In genomic region chr7:33905389-33906032, GRCh38 we compare ENCODE assay signal across 8 cellular contexts. TPM values are rescaled to one million over a fixed set of nuclear protein-coding genes. Genes with fewer than 3 reads are reported as not detected.
DNase-seq lines count a peak whose midpoint lies in the region; ATAC-seq, FAIRE-seq and TF ChIP-seq lines count a peak whose summit lies in the region.

TSS of gene BMPER (plus strand) at chr7:33905539. CDS start at chr7:33905614, 75 bp downstream.

- peaks cover 42% of the 10 kb centered on the region for H3K79me2 ChIP-seq in GM23248 (ENCODE audit: insufficient read depth)

- H3K9ac ChIP-seq in GM23248 (peak within 1 kb of the TSS; percentile 87), duodenal mucosa (ENCODE audit: low read depth in 1 of 2, low read length in 2 of 2) (peak within 1 kb of the TSS in 1 of 2 donors; percentile 43)

- intact Hi-C loops in Panc1 (cut with micrococcal nuclease; ENCODE audit: unreplicated experiment) (loop anchor here (10.0 kb wide), 1 partner anchor 661 kb away; no protein-coding TSS in a partner anchor), testis (cut with DNase I; ENCODE audit: low total_unique reads) (no loop called here)

- peak within 1 kb of the TSS; percentile 87 for H2AFZ ChIP-seq in GM23248

- H3K27me3 ChIP-seq in GM23248 (replicated peaks; ENCODE audit: insufficient read depth), result no peaks in the 10 kb centered on the region
- peaks cover 66% of the 10 kb centered on the region for H3K27me3 ChIP-seq in Panc1 (ENCODE audit: control insufficient read depth, insufficient read depth, low read length)
- H3K27me3 ChIP-seq in duodenal mucosa (ENCODE audit: control insufficient read depth in 1 of 2, insufficient read depth in 2 of 2, low read length in 2 of 2), result peaks cover 28 to 54% of the 10 kb centered on the region in 2 donors
- H3K27me3 ChIP-seq in lung (ENCODE audit: control insufficient read depth, insufficient read depth), result no peaks in the 10 kb centered on the region
- no peaks in the 10 kb centered on the region for H3K27me3 ChIP-seq in testis

- H3K27ac ChIP-seq in A549, result peak within 1 kb of the TSS; percentile 87 to 95
- peak within 1 kb of the TSS; percentile 79 for H3K27ac ChIP-seq in GM23248
- H3K27ac ChIP-seq in Panc1 (ENCODE audit: low read length), result no peak within 1 kb of the TSS
- H3K27ac ChIP-seq in duodenal mucosa (ENCODE audit: low read depth, low read length), result peak within 1 kb of the TSS; percentile 54
- peak within 1 kb of the TSS in 1 of 2 donors; percentile 86 for H3K27ac ChIP-seq in lung (ENCODE audit: low read depth in 1 of 2, low read length in 1 of 2)
- H3K27ac ChIP-seq in testis, result peak within 1 kb of the TSS in 1 of 2 donors; percentile 47

- TF ChIP-seq CTCF in A549 (IDR thresholded peaks at IDR 0.05) (no peak), Panc1 (IDR thresholded peaks at IDR 0.05) (no peak), lung (IDR thresholded peaks at IDR 0.05; ENCODE audit: control extremely low read depth, extremely low read depth) (no peak), testis (IDR thresholded peaks at IDR 0.05) (no peak)

- no peaks in the 10 kb centered on the region for H4K20me1 ChIP-seq in GM23248 (ENCODE audit: insufficient read depth)

- no peak for TF ChIP-seq RAD21 in A549 (conservative IDR thresholded peaks at IDR 0.05 in 1 of 2, IDR thresholded peaks at IDR 0.05 in 1 of 2)

- H3K9me3 ChIP-seq in A549, result no peaks in the 10 kb centered on the region
- H3K9me3 ChIP-seq in GM23248 (ENCODE audit: low read depth), result no peaks in the 10 kb centered on the region
- H3K9me3 ChIP-seq in Panc1 (ENCODE audit: control insufficient read depth, insufficient read depth, low read depth, low read length), result no peaks in the 10 kb centered on the region
- no peaks in the 10 kb centered on the region for H3K9me3 ChIP-seq in duodenal mucosa (ENCODE audit: control insufficient read depth in 1 of 2, low read length in 2 of 2)
- no peaks in the 10 kb centered on the region for H3K9me3 ChIP-seq in lung (ENCODE audit: control insufficient read depth in 2 of 2, insufficient read depth in 1 of 2, low read length in 1 of 2)
- no peaks in the 10 kb centered on the region for H3K9me3 ChIP-seq in testis

- H3K4me3 ChIP-seq in A549, result peak within 1 kb of the TSS; percentile 67
- H3K4me3 ChIP-seq in GM23248, result peak within 1 kb of the TSS; percentile 91
- H3K4me3 ChIP-seq in Panc1 (ENCODE audit: low read depth in 2 of 2, low read length in 2 of 2), result peak within 1 kb of the TSS; percentile 48 to 53
- peak within 1 kb of the TSS; percentile 56 to 72 for H3K4me3 ChIP-seq in duodenal mucosa (ENCODE audit: low read depth in 1 of 2, low read length in 2 of 2)
- peak within 1 kb of the TSS; percentile 39 for H3K4me3 ChIP-seq in lung
- peak within 1 kb of the TSS; percentile 53 to 61 for H3K4me3 ChIP-seq in testis

- H3K36me3 ChIP-seq in GM23248 (ENCODE audit: low read depth) (peaks cover 20% of the 10 kb centered on the region), Panc1 (ENCODE audit: control insufficient read depth, insufficient read depth, low read length) (no peaks in the 10 kb centered on the region), duodenal mucosa (ENCODE audit: control insufficient read depth in 1 of 2, insufficient read depth in 2 of 2, low read length in 2 of 2) (no peaks in the 10 kb centered on the region), lung (ENCODE audit: control insufficient read depth in 2 of 2, insufficient read depth in 2 of 2, low read length in 2 of 2) (no peaks in the 10 kb centered on the region), testis (ENCODE audit: low read depth, missing control alignments) (no peaks in the 10 kb centered on the region)

- no peak for TF ChIP-seq EP300 in A549 (IDR thresholded peaks at IDR 0.05)

- FAIRE-seq in A549 (lab: Jason Lieb, UNC), result no peak

- ATAC-seq in A549 (peak; percentile 65 to 71), Panc1 (peak; percentile 69), lung (ENCODE audit: insufficient read depth, low FRiP score) (peak; percentile 13)

- H3K4me1 ChIP-seq in A549 (peaks cover 27% of the 10 kb centered on the region; the same call in 2 of the 3 replicates), GM23248 (ENCODE audit: insufficient read depth) (peaks cover 68% of the 10 kb centered on the region), Panc1 (ENCODE audit: control insufficient read depth, insufficient read depth, low read length) (peaks cover 4% of the 10 kb centered on the region), duodenal mucosa (ENCODE audit: control insufficient read depth in 1 of 2, insufficient read depth in 2 of 2, low read length in 2 of 2) (peaks cover 5 to 9% of the 10 kb centered on the region in 2 donors), lung (ENCODE audit: control insufficient read depth in 2 of 2, insufficient read depth in 2 of 2, low read length in 2 of 2) (peaks cover 0 to 4% of the 10 kb centered on the region in 2 donors), testis (no peaks in the 10 kb centered on the region)

- in situ Hi-C loops in GM23248 (cut with MboI) (loop anchor here (10.0 kb wide), 1 partner anchor 151 kb away; no protein-coding TSS in a partner anchor), Panc1 (cut with HindIII; ENCODE audit: low pct_unique_long_range_greater_than_20kb, low sequenced_read_pairs) (no loop called here)

- TF ChIP-seq POLR2A in A549 (IDR thresholded peaks at IDR 0.05; ENCODE audit: low read length) (no peak), testis (IDR thresholded peaks at IDR 0.05) (no peak)

- BruUV-seq in Panc1 (replicated peaks; lab: Mats Ljungman, UMichigan), result no TSS peak

- H3F3A ChIP-seq in GM23248 (ENCODE audit: insufficient read depth), result peaks cover 45% of the 10 kb centered on the region

- CTCF ChIA-PET in A549 (lab: Yijun Ruan, JAX), result interaction anchor here (0.6 to 6.2 kb wide), 15 partner anchors 10 to 670 kb away, joined by 3 to 53 read pairs (median 5); no protein-coding TSS in a partner anchor
- CTCF ChIA-PET in Panc1 (lab: Charles Lee), result interaction anchor here (0.7 kb wide), 3 partner anchors 76 to 195 kb away, joined by 5 to 6 read pairs (median 5); no protein-coding TSS in a partner anchor

- POLR2A ChIA-PET in A549 (lab: Yijun Ruan, JAX), result interaction anchor here (0.6 to 1.4 kb wide), 6 partner anchors 51 to 654 kb away, joined by 3 to 4 read pairs (median 3); no protein-coding TSS in a partner anchor
- POLR2A ChIA-PET in Panc1 (lab: Charles Lee), result interaction anchor here (0.7 kb wide), 2 partner anchors 44 to 651 kb away, joined by 3 to 8 read pairs; no protein-coding TSS in a partner anchor

- H3K9me2 ChIP-seq in GM23248 (ENCODE audit: insufficient read depth), result no peaks in the 10 kb centered on the region

- H3K4me2 ChIP-seq in A549 (peak within 1 kb of the TSS; percentile 80), GM23248 (ENCODE audit: unreplicated experiment) (peak within 1 kb of the TSS; percentile 99)

- WGBS in A549 (ENCODE audit: missing lambda C conversion rate), result 11% methylated on average over 16 of the region's 47 CpGs
- 15 to 17% methylated on average over 40 of the region's 47 CpGs for WGBS in GM23248 (ENCODE audit: low coverage in 1 of 2, low lambda C conversion rate in 2 of 2, missing lambda C conversion rate in 2 of 2), 2 experiments
- 2 to 5% methylated on average over 40 to 46 of the region's 47 CpGs for WGBS in lung, 2 donors
- 6 to 8% methylated on average over 24 to 44 of the region's 47 CpGs for WGBS in testis, 2 donors

- DNase-seq in A549 (ENCODE audit: low read depth in 1 of 2, low spot score in 1 of 2) (peak; percentile 43 to 47), GM23248 (peak; percentile 85), Panc1 (ENCODE audit: low read depth, low spot score) (no peak), lung (ENCODE audit: low spot score) (no peak), testis (peak; percentile 38), GM19238 (ENCODE audit: insufficient read length, low spot score) (no peak), GF-D8 (lab: John Stamatoyannopoulos, UW) (no peak)

TF ChIP-seq in A549, 52 proteins besides CTCF, POLR2A, EP300 and RAD21:
- TF ChIP-seq ZNF302 (CRISPR knock-in tag; IDR thresholded peaks at IDR 0.05) (no peak), EHMT2 (IDR thresholded peaks at IDR 0.05; ENCODE audit: low read depth) (no peak), ELK1 (IDR thresholded peaks at IDR 0.05; ENCODE audit: low read depth, low read length) (no peak), FOSL2 (IDR thresholded peaks at IDR 0.05) (no peak), FOSL2 (CRISPR knock-in tag; IDR thresholded peaks at IDR 0.05) (no peak), MAFK (IDR thresholded peaks at IDR 0.05; ENCODE audit: partially characterized antibody) (no peak), RNF2 (IDR thresholded peaks at IDR 0.05; ENCODE audit: borderline replicate concordance, low read depth) (no peak), GATA3 (IDR thresholded peaks at IDR 0.05; ENCODE audit: borderline replicate concordance) (no peak), NPAS2 (CRISPR knock-in tag; IDR thresholded peaks at IDR 0.05; ENCODE audit: borderline replicate concordance) (no peak), SREBF2 (IDR thresholded peaks at IDR 0.05) (no peak), HOXA7 (CRISPR knock-in tag; IDR thresholded peaks at IDR 0.05) (no peak), ZSCAN20 (CRISPR knock-in tag; IDR thresholded peaks at IDR 0.05) (no peak), NFE2L2 (conservative IDR thresholded peaks at IDR 0.05; ENCODE audit: low read length) (no peak), RCOR1 (IDR thresholded peaks at IDR 0.05; ENCODE audit: low read depth, low read length) (no peak), RARB (CRISPR knock-in tag; IDR thresholded peaks at IDR 0.05) (no peak)

RNA-seq across cellular contexts. Expression of gene BMPER, which starts in this region (rescaled TPM):
- 5.0 and 5.6 TPM in 2 replicates for polyA plus RNA-seq in A549 (2011; rRNA removed)
- polyA plus RNA-seq in A549 (2012; cell fraction: cytosol; rRNA removed), result 2.4 and 3.5 TPM in 2 replicates
- polyA plus RNA-seq in A549 (2012; cell fraction: nucleus; rRNA removed), result 7.4 and 8.2 TPM in 2 replicates
- 5.8 to 8.9 TPM (median 7.1 TPM) in 3 replicates for polyA plus RNA-seq in A549 (2017; fragmentation: RNase III; extraction: RNeasy Plus Mini Kit Qiagen cat#74134 plus additional on column Dnase treatment)
- 5.5 and 8.0 TPM in 2 replicates for polyA minus RNA-seq in A549 (2011; rRNA and poly(A)+ RNA removed)
- total RNA-seq in GM23248 (2014; rRNA removed; shearing (Covaris generic)), result 85.2 and 97.3 TPM in 2 replicates
- 40.5 TPM in 2 replicates for polyA plus RNA-seq in GM23248 (2016; fragmentation: Nextera tagmentation; extraction: Ambion mirVana)
- not detected for total RNA-seq in Panc1 (2021; ENCODE audit: unreplicated experiment)
- polyA plus RNA-seq in Panc1 (2012; ENCODE audit: insufficient read length), result not detected
- 10 to 100 TPM; 13.8 to 51.0 TPM for total RNA-seq in lung
- polyA plus RNA-seq in lung, result 1 to 10 TPM; 3.7 to 4.2 TPM
- total RNA-seq in testis, result 1 to 10 TPM; 2.4 to 2.8 TPM
- polyA plus RNA-seq in testis (ENCODE audit: insufficient read depth, low read depth, low replicate concordance), result 1.7 TPM

Comparison
In these comparisons a context has a peak if more than half of its experiments do, and no peak if none do; other contexts are left out.
1. Peak in ATAC-seq and H3K4me3 ChIP-seq in Panc1; RNA of the gene not detected or under 1 TPM.
2. ATAC-seq: peak in every context shown above with its lines; median percentile 69 in Panc1; 68 in A549; 13 in lung.
3. DNase-seq: peak in A549 (2 of 2), GM23248 (single experiment) and testis (single experiment); none in Panc1 (single experiment), lung (single experiment), GM19238 (single experiment) and GF-D8 (single experiment).
4. H3K4me3 ChIP-seq: peak in every context shown above with its lines; median percentile 91 in GM23248; 67 in A549; 64 in duodenal mucosa; 57 in testis; 50 in Panc1; 39 in lung.